In the genomic region with DNA sequence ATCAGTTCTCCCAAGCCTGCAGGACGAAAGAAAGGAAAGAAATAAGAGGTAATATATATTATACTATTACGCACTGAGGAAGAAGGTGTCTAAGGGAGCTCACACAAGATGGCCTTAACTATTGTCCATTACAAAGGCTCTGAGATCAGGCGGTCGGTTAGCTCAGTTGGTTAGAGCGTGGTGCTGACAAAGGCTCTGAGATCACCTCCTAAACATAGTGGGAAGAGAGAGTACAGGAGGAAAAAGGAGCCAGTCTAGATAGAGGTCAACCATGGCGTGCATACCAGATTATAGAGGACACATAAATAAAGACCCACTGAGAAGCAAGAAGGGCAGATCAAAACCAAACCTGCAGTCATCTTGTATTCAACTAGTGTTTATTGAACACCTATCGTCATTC, we compare ENCODE assay signal across 5 cellular contexts. TPM values are rescaled to one million over a fixed set of nuclear protein-coding genes. Genes with fewer than 3 reads are reported as not detected.
"Had no signal": no experiment of that assay in that cellular context is flagged by ENCODE, and none has a peak within 500 bp of the region (broad histone marks: within the 10 kb centered on the region; RNA-seq: fewer than 3 reads in every experiment).

No MANE protein-coding gene starts in this region.

RNA-seq across cellular contexts. Expression of a gene that starts 53.4 kb away (rescaled TPM):
- total RNA-seq: activated CD4-positive, alpha-beta memory T cell treated with anti-CD3 and anti-CD28 coated beads, Interleukin-2, amount 10 ng/mL, durations not matched to agents 7 days and 5 days; activated CD4-positive, alpha-beta T cell treated with anti-CD3 and anti-CD28 coated beads for 36 hours; ascending aorta; T-helper 17 cell had no signal
- polyA plus RNA-seq: cardiac muscle cell had no signal
